ENCODE assay signal across 15 cellular contexts in genomic region chr3:2770451-2770850, GRCh38.
DNase-seq lines count a peak whose midpoint lies in the region; ATAC-seq and TF ChIP-seq lines count a peak whose summit lies in the region.
"Had no signal": no experiment of that assay in that cellular context is flagged by ENCODE, and none has a peak within 500 bp of the region (broad histone marks: within the 10 kb centered on the region; RNA-seq: fewer than 3 reads in every experiment).

No MANE protein-coding gene starts in this region.

- no peak for TF ChIP-seq CTCF in GM23338 (conservative IDR thresholded peaks at IDR 0.05; ENCODE audit: low read depth in 2 of 2)
- no peak for TF ChIP-seq CTCF in VCaP (conservative IDR thresholded peaks at IDR 0.05)
- no peak for TF ChIP-seq CTCF in smooth muscle cell (IDR thresholded peaks at IDR 0.05; ENCODE audit: borderline replicate concordance, insufficient read depth, poor library complexity, severe bottlenecking)
- TF ChIP-seq CTCF in gastroesophageal sphincter (IDR thresholded peaks at IDR 0.05): no peak

- TF ChIP-seq POLR2A in gastroesophageal sphincter (IDR thresholded peaks at IDR 0.05): no peak

- H3K9me3 Mint-ChIP-seq in GM23338: peaks cover 99% of the 10 kb centered on the region
- H3K9me3 Mint-ChIP-seq: T-cell had no signal

- peaks cover 19% of the 10 kb centered on the region; the same call in 1 of the 2 replicates for H3K4me1 ChIP-seq in GM23338 (ENCODE audit: insufficient read depth)
- H3K4me1 ChIP-seq in smooth muscle cell (ENCODE audit: low read depth): peaks cover 14% of the 10 kb centered on the region
- peaks cover 0 to 9% (median 0%) of the 10 kb centered on the region in 3 donors for H3K4me1 ChIP-seq in gastroesophageal sphincter
- H3K4me1 ChIP-seq: BLaER1 had no signal

- H3K27me3 ChIP-seq in GM23338 (ENCODE audit: insufficient read depth) (no peaks in the 10 kb centered on the region), smooth muscle cell (ENCODE audit: low read depth) (no peaks in the 10 kb centered on the region), gastroesophageal sphincter (no peaks in the 10 kb centered on the region)
- H3K27me3 ChIP-seq: BLaER1, stomach had no signal

- no peaks in the 10 kb centered on the region for H4K20me1 ChIP-seq in GM23338 (replicated peaks; ENCODE audit: insufficient read depth)
- no peaks in the 10 kb centered on the region for H4K20me1 ChIP-seq in smooth muscle cell (ENCODE audit: low read depth)
- H4K20me1 ChIP-seq: BLaER1 had no signal

- ATAC-seq in GM23338 (no peak), gastroesophageal sphincter (no peak)
- ATAC-seq: T-cell, WTC11 had no signal

- H3K79me2 ChIP-seq in GM23338 (replicated peaks; ENCODE audit: insufficient read depth) (no peaks in the 10 kb centered on the region), smooth muscle cell (ENCODE audit: low read depth) (no peaks in the 10 kb centered on the region)

- WGBS in smooth muscle cell (ENCODE audit: low lambda C conversion rate): 3% methylated on average over 2 of the region's 2 CpGs
- WGBS in gastroesophageal sphincter (ENCODE audit: low coverage in 1 of 2), 2 donors: 17% methylated on average over 1 to 2 of the region's 2 CpGs

- peak overlapping the region; percentile 72; the same call in 1 of the 2 replicates for H2AFZ ChIP-seq in GM23338
- H2AFZ ChIP-seq in smooth muscle cell (ENCODE audit: low read depth): no peak overlapping the region

- H3K4me2 ChIP-seq in GM23338 (0 out of 2 replicates have a peak overlapping the region, but pooled peaks have one; percentile 57), smooth muscle cell (no peak overlapping the region)
- H3K4me2 ChIP-seq: BLaER1 had no signal

- no peak overlapping the region for H3K9ac ChIP-seq in smooth muscle cell (ENCODE audit: low read depth)
- H3K9ac ChIP-seq: BLaER1 had no signal

- no peak for DNase-seq in GM23338 (ENCODE audit: low spot score)
- peak; percentile 87 for DNase-seq in left kidney (ENCODE audit: low read depth, low spot score)
- DNase-seq in smooth muscle cell (lab: John Stamatoyannopoulos, UW; ENCODE audit: unreplicated experiment): no peak
- no peak for DNase-seq in GDM1 (lab: John Stamatoyannopoulos, UW)
- no peak for DNase-seq in cerebellar nuclear complex (lab: John Stamatoyannopoulos, UW)
- DNase-seq: activated naive CD4-positive, alpha-beta T cell treated with Interleukin-2 at 50 U/mL for 16 hours; DND-41; NCI-H1048; NK-92 treated with Interleukin-12 subunit alpha and Interleukin-12 subunit beta, amount 100 ng/mL, for 24 hours; stomach; T-cell had no signal

- H3K27ac ChIP-seq in GM23338 (ENCODE audit: low read depth): no peak overlapping the region
- H3K27ac ChIP-seq in VCaP: peak overlapping the region; percentile 42
- H3K27ac ChIP-seq in smooth muscle cell (ENCODE audit: low read depth): peak overlapping the region; percentile 31
- no peak overlapping the region for H3K27ac ChIP-seq in gastroesophageal sphincter
- H3K27ac ChIP-seq: BLaER1, stomach had no signal

- H3K27ac Mint-ChIP-seq in GM23338: no peak overlapping the region
- H3K27ac Mint-ChIP-seq: T-cell, WTC11 had no signal

- H3K36me3 ChIP-seq in GM23338 (ENCODE audit: insufficient read depth) (no peaks in the 10 kb centered on the region), smooth muscle cell (ENCODE audit: low read depth) (no peaks in the 10 kb centered on the region), gastroesophageal sphincter (no peaks in the 10 kb centered on the region)
- H3K36me3 ChIP-seq: BLaER1, stomach had no signal

- H3K27me3 Mint-ChIP-seq in GM23338 (ENCODE audit: insufficient read depth, low read depth, poor library complexity): peaks cover 6% of the 10 kb centered on the region

- H3K4me3 Mint-ChIP-seq in GM23338: no peak overlapping the region
- H3K4me3 Mint-ChIP-seq: T-cell, WTC11 had no signal

- H3K9me3 ChIP-seq in smooth muscle cell (replicated peaks; ENCODE audit: low read depth) (no peaks in the 10 kb centered on the region), gastroesophageal sphincter (no peaks in the 10 kb centered on the region)
- H3K9me3 ChIP-seq: BLaER1, stomach had no signal

- no peaks in the 10 kb centered on the region for H3K9me2 ChIP-seq in GM23338 (ENCODE audit: insufficient read depth)

- TF ChIP-seq EP300 in gastroesophageal sphincter (IDR thresholded peaks at IDR 0.05): no peak

- H3K36me3 Mint-ChIP-seq in GM23338 (ENCODE audit: low read depth): peaks cover 48% of the 10 kb centered on the region
- H3K36me3 Mint-ChIP-seq: T-cell had no signal

- no peaks in the 10 kb centered on the region for H3K4me1 Mint-ChIP-seq in GM23338
- H3K4me1 Mint-ChIP-seq: T-cell, WTC11 had no signal

- H3K4me3 ChIP-seq in GM23338 (no peak overlapping the region), smooth muscle cell (no peak overlapping the region), gastroesophageal sphincter (no peak overlapping the region)
- H3K4me3 ChIP-seq: BLaER1, stomach had no signal

- H3F3A ChIP-seq in GM23338 (replicated peaks; ENCODE audit: low read depth) (no peaks in the 10 kb centered on the region), smooth muscle cell (ENCODE audit: low read depth) (peaks cover 5% of the 10 kb centered on the region)

TF ChIP-seq in GM23338, 12 proteins besides CTCF, POLR2A, EP300 and RAD21 (continues in another document):
- TF ChIP-seq ZNF114 (CRISPR knock-in tag; IDR thresholded peaks at IDR 0.05): no peak
- TF ChIP-seq POLR2AphosphoS5 (IDR thresholded peaks at IDR 0.05; ENCODE audit: low read depth): no peak
- no peak for TF ChIP-seq STAT1 (IDR thresholded peaks at IDR 0.05; ENCODE audit: unreplicated experiment)
- TF ChIP-seq NANOG (IDR thresholded peaks at IDR 0.05; ENCODE audit: borderline replicate concordance): no peak
- TF ChIP-seq, protein P1, sequence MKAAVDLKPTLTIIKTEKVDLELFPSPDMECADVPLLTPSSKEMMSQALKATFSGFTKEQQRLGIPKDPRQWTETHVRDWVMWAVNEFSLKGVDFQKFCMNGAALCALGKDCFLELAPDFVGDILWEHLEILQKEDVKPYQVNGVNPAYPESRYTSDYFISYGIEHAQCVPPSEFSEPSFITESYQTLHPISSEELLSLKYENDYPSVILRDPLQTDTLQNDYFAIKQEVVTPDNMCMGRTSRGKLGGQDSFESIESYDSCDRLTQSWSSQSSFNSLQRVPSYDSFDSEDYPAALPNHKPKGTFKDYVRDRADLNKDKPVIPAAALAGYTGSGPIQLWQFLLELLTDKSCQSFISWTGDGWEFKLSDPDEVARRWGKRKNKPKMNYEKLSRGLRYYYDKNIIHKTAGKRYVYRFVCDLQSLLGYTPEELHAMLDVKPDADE (IDR thresholded peaks at IDR 0.05): no peak
- TF ChIP-seq, protein P2, sequence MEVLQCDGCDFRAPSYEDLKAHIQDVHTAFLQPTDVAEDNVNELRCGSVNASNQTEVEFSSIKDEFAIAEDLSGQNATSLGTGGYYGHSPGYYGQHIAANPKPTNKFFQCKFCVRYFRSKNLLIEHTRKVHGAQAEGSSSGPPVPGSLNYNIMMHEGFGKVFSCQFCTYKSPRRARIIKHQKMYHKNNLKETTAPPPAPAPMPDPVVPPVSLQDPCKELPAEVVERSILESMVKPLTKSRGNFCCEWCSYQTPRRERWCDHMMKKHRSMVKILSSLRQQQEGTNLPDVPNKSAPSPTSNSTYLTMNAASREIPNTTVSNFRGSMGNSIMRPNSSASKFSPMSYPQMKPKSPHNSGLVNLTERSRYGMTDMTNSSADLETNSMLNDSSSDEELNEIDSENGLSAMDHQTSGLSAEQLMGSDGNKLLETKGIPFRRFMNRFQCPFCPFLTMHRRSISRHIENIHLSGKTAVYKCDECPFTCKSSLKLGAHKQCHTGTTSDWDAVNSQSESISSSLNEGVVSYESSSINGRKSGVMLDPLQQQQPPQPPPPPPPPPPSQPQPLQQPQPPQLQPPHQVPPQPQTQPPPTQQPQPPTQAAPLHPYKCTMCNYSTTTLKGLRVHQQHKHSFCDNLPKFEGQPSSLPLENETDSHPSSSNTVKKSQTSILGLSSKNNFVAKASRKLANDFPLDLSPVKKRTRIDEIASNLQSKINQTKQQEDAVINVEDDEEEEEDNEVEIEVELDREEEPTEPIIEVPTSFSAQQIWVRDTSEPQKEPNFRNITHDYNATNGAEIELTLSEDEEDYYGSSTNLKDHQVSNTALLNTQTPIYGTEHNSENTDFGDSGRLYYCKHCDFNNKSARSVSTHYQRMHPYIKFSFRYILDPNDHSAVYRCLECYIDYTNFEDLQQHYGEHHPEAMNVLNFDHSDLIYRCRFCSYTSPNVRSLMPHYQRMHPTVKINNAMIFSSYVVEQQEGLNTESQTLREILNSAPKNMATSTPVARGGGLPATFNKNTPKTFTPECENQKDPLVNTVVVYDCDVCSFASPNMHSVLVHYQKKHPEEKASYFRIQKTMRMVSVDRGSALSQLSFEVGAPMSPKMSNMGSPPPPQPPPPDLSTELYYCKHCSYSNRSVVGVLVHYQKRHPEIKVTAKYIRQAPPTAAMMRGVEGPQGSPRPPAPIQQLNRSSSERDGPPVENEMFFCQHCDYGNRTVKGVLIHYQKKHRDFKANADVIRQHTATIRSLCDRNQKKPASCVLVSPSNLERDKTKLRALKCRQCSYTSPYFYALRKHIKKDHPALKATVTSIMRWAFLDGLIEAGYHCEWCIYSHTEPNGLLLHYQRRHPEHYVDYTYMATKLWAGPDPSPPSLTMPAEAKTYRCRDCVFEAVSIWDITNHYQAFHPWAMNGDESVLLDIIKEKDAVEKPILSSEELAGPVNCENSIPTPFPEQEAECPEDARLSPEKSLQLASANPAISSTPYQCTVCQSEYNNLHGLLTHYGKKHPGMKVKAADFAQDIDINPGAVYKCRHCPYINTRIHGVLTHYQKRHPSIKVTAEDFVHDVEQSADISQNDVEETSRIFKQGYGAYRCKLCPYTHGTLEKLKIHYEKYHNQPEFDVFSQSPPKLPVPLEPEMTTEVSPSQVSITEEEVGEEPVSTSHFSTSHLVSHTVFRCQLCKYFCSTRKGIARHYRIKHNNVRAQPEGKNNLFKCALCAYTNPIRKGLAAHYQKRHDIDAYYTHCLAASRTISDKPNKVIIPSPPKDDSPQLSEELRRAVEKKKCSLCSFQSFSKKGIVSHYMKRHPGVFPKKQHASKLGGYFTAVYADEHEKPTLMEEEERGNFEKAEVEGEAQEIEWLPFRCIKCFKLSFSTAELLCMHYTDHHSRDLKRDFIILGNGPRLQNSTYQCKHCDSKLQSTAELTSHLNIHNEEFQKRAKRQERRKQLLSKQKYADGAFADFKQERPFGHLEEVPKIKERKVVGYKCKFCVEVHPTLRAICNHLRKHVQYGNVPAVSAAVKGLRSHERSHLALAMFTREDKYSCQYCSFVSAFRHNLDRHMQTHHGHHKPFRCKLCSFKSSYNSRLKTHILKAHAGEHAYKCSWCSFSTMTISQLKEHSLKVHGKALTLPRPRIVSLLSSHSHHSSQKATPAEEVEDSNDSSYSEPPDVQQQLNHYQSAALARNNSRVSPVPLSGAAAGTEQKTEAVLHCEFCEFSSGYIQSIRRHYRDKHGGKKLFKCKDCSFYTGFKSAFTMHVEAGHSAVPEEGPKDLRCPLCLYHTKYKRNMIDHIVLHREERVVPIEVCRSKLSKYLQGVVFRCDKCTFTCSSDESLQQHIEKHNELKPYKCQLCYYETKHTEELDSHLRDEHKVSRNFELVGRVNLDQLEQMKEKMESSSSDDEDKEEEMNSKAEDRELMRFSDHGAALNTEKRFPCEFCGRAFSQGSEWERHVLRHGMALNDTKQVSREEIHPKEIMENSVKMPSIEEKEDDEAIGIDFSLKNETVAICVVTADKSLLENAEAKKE (CRISPR knock-in tag; IDR thresholded peaks at IDR 0.05): no peak
- no peak for TF ChIP-seq CREB1 (CRISPR knock-in tag; IDR thresholded peaks at IDR 0.05; ENCODE audit: low read depth)

Comparison
In these comparisons a context has a peak if more than half of its experiments do, and no peak if none do; other contexts are left out.
1. H3K27ac ChIP-seq: peak in VCaP (single experiment) and smooth muscle cell (single experiment); none in GM23338 (single experiment) and gastroesophageal sphincter (0 of 4).